Comparison of ENCODE assay signal across 25 cellular contexts in the genomic region with DNA sequence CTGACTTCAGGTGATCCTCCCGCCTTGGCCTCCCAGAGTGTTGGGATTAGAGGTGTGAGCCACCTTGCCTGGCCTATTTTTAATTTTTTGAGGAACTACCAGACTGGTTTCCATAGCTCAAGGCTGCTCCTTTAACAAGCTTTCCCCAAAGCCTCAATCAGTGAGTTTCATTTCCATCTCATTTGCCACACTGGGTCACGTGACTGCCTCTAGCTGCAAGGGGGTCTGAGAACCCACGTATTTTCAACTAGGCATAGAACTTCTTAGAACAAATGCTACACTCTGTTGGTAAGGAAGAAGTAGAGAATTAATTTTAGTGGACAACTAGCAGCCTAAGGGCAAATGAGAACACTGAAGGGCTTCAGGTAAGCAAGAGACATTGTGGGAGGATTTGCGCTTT.
"Had no signal": no experiment of that assay in that cellular context is flagged by ENCODE, and none has a peak within 500 bp of the region (broad histone marks: within the 10 kb centered on the region; RNA-seq: fewer than 3 reads in every experiment).

No MANE protein-coding gene starts in this region.

- DNase-seq: activated CD4-positive, alpha-beta T cell treated with anti-CD3 and anti-CD28 coated beads for 4 hours; activated CD4-positive, alpha-beta T cell treated with anti-CD3 and anti-CD28 coated beads, Interleukin-2, amount 50 U/mL, for 48 hours; activated CD4-positive, CD25-positive, alpha-beta regulatory T cell; activated gamma-delta T cell; activated naive CD4-positive, alpha-beta T cell treated with anti-CD3 and anti-CD28 coated beads, Interleukin-2, amount 50 U/mL, for 16 hours; activated naive CD8-positive, alpha-beta T cell treated with anti-CD3 and anti-CD28 coated beads, Interleukin-2, amount 50 U/mL, for 24 hours; body of pancreas; dermis blood vessel endothelial cell; effector CD8-positive, alpha-beta T cell; erythroblast; foreskin fibroblast; heart right ventricle; left colon; sigmoid colon; stimulated activated CD4-positive, alpha-beta T cell treated with anti-CD3 and anti-CD28 coated beads, Interleukin-15, amount 100 ng/mL, for 24 hours; stimulated activated CD8-positive, alpha-beta memory T cell treated with anti-CD3 and anti-CD28 coated beads, Interleukin-4, amount 100 ng/mL, for 48 hours; stimulated activated naive CD4-positive, alpha-beta T cell; T1000; testis; upper lobe of left lung had no signal

- H3K36me3 ChIP-seq: heart right ventricle, sigmoid colon, upper lobe of left lung had no signal

- H3K27me3 ChIP-seq: body of pancreas, sigmoid colon, testis had no signal

- H3K4me2 ChIP-seq: smooth muscle cell had no signal

- FAIRE-seq: keratinocyte had no signal

- H3K27ac Mint-ChIP-seq: activated naive CD8-positive, alpha-beta T cell treated with anti-CD3 and anti-CD28 coated beads, Interleukin-2, amount 50 U/mL, for 24 hours; activated T-helper 1 cell treated with anti-CD3 and anti-CD28 coated beads, Interleukin-12 subunit alpha, Interleukin-12 subunit beta, Interleukin-2, Interleukin-4 antibody, amounts not matched to agents 30 ng/mL and 10 ng/mL and 1 ng/mL, durations not matched to agents 14 hours and 24 hours and 36 hours; memory B cell; T-helper 1 cell treated with Interleukin-12 subunit alpha and Interleukin-12 subunit beta and Interleukin-4 antibody, amounts not matched to agents 30 μg/mL and 1 μg/mL, for 36 hours had no signal

- H3K36me3 Mint-ChIP-seq: memory B cell had no signal

- H3K9me3 Mint-ChIP-seq: activated naive CD8-positive, alpha-beta T cell treated with anti-CD3 and anti-CD28 coated beads, Interleukin-2, amount 50 U/mL, for 24 hours; activated T-helper 1 cell treated with anti-CD3 and anti-CD28 coated beads, Interleukin-12 subunit alpha, Interleukin-12 subunit beta, Interleukin-2, Interleukin-4 antibody, amounts not matched to agents 30 ng/mL and 10 ng/mL and 1 ng/mL, durations not matched to agents 14 hours and 24 hours and 36 hours; memory B cell; T-helper 1 cell treated with Interleukin-12 subunit alpha and Interleukin-12 subunit beta and Interleukin-4 antibody, amounts not matched to agents 30 μg/mL and 1 μg/mL, for 36 hours had no signal

- H3K4me3 Mint-ChIP-seq: activated naive CD8-positive, alpha-beta T cell treated with anti-CD3 and anti-CD28 coated beads, Interleukin-2, amount 50 U/mL, for 24 hours; activated T-helper 1 cell treated with anti-CD3 and anti-CD28 coated beads, Interleukin-12 subunit alpha, Interleukin-12 subunit beta, Interleukin-2, Interleukin-4 antibody, amounts not matched to agents 30 ng/mL and 10 ng/mL and 1 ng/mL, durations not matched to agents 14 hours and 24 hours and 36 hours; memory B cell; T-helper 1 cell treated with Interleukin-12 subunit alpha and Interleukin-12 subunit beta and Interleukin-4 antibody, amounts not matched to agents 30 μg/mL and 1 μg/mL, for 36 hours had no signal

- ATAC-seq: activated naive CD8-positive, alpha-beta T cell treated with anti-CD3 and anti-CD28 coated beads, Interleukin-2, amount 50 U/mL, for 24 hours; body of pancreas; heart right ventricle; left colon had no signal

- H3K27ac ChIP-seq: body of pancreas, heart right ventricle, sigmoid colon, testis, upper lobe of left lung had no signal

- H3K9me3 ChIP-seq: body of pancreas, heart right ventricle, sigmoid colon, testis, upper lobe of left lung had no signal

- H3K4me3 ChIP-seq: body of pancreas, heart right ventricle, sigmoid colon, smooth muscle cell, testis, upper lobe of left lung had no signal
